ENCODE assay signal across 17 cellular contexts in genomic region chr18:61388010-61388409, GRCh38. TPM values are rescaled to one million over a fixed set of nuclear protein-coding genes. Genes with fewer than 3 reads are reported as not detected.
DNase-seq lines count a peak whose midpoint lies in the region; ATAC-seq and TF ChIP-seq lines count a peak whose summit lies in the region.
"Had no signal": no experiment of that assay in that cellular context is flagged by ENCODE, and none has a peak within 500 bp of the region (broad histone marks: within the 10 kb centered on the region; RNA-seq: fewer than 3 reads in every experiment).

No MANE protein-coding gene starts in this region.

- peak; percentile 37 for ATAC-seq in omental fat pad (ENCODE audit: low FRiP score)

- H3K9ac ChIP-seq in SK-N-SH = no peak overlapping the region

- CTCF ChIA-PET in SK-N-SH (lab: Yijun Ruan, JAX) = no interaction called here

- in situ Hi-C loops in HAP-1 (cut with MboI; ENCODE audit: low sequenced_read_pairs) = no loop called here

- peak in 1 of 2 experiments; percentile 68; a peak in 2 of 4 replicates for TF ChIP-seq EP300 in SK-N-SH (IDR thresholded peaks at IDR 0.05; ENCODE audit: borderline replicate concordance in 1 of 2, low read depth in 1 of 2, low read length in 1 of 2)

- peak; percentile 5 for DNase-seq in AG08396 (ENCODE audit: low spot score)
- no peak for DNase-seq in SK-N-SH
- DNase-seq in fibroblast of gingiva (ENCODE audit: low read depth) = peak; percentile 6
- no peak for DNase-seq in omental fat pad (ENCODE audit: low spot score)
- no peak for DNase-seq in NCI-H1436 (lab: John Stamatoyannopoulos, UW)
- DNase-seq in NCI-H345 (lab: John Stamatoyannopoulos, UW) = no peak
- DNase-seq in HAP-1 (ENCODE audit: low spot score in 2 of 2) = no peak
- no peak for DNase-seq in NCI-H748 (lab: John Stamatoyannopoulos, UW; ENCODE audit: unreplicated experiment)
- DNase-seq: 8988T, DMS53, GOT3, HFFc6, NCI-H1048, NCI-H1694 treated with DMSO at 0.1 percent for 48 hours, NCI-H446 treated with DMSO at 0.1 percent for 48 hours, NCI-H82 had no signal

- H3K4me1 ChIP-seq in SK-N-SH (ENCODE audit: control insufficient read depth in 1 of 2, insufficient read depth in 2 of 2, low read depth in 1 of 2, low read length in 1 of 2) = peaks cover 0 to 6% of the 10 kb centered on the region in 2 experiments; a peak in 1 of 4 replicates
- no peaks in the 10 kb centered on the region for H3K4me1 ChIP-seq in HAP-1

- H3K36me3 ChIP-seq in SK-N-SH (replicated peaks in 1 of 2; ENCODE audit: control insufficient read depth in 1 of 2, insufficient read depth in 2 of 2, low read length in 1 of 2) = no peaks in the 10 kb centered on the region
- no peaks in the 10 kb centered on the region for H3K36me3 ChIP-seq in HAP-1 (replicated peaks)

- peak overlapping the region; percentile 34; the same call in 1 of the 2 replicates for H3K4me2 ChIP-seq in SK-N-SH

- no peak overlapping the region for H3K4me3 ChIP-seq in SK-N-SH (ENCODE audit: low read depth in 2 of 2, low read length in 1 of 2)
- no peak overlapping the region for H3K4me3 ChIP-seq in HAP-1

- no peaks in the 10 kb centered on the region for H3K79me2 ChIP-seq in SK-N-SH (ENCODE audit: insufficient read depth)

- TF ChIP-seq CTCF in SK-N-SH (IDR thresholded peaks at IDR 0.05) (no peak), omental fat pad (IDR thresholded peaks at IDR 0.05) (no peak)

- H3F3A ChIP-seq in SK-N-SH (replicated peaks; ENCODE audit: insufficient read depth) = peaks cover 6% of the 10 kb centered on the region

- H2AFZ ChIP-seq in SK-N-SH (ENCODE audit: low read depth) = peak overlapping the region; percentile 65; the same call in 1 of the 2 replicates

- H3K27me3 ChIP-seq in SK-N-SH (ENCODE audit: insufficient read depth) (no peaks in the 10 kb centered on the region), HAP-1 (ENCODE audit: low read depth) (no peaks in the 10 kb centered on the region)

- 40% methylated on average over 2 of the region's 2 CpGs for WGBS in SK-N-SH (ENCODE audit: low lambda C conversion rate)

- H3K9me3 ChIP-seq in SK-N-SH = no peaks in the 10 kb centered on the region
- no peaks in the 10 kb centered on the region for H3K9me3 ChIP-seq in HAP-1

- TF ChIP-seq RAD21 in SK-N-SH (IDR thresholded peaks at IDR 0.05; ENCODE audit: low read length) = no peak

- POLR2A ChIA-PET in SK-N-SH (lab: Yijun Ruan, JAX) = no interaction called here

- peak overlapping the region in 1 of 2 experiments; percentile 52; a peak in 2 of 4 replicates for H3K27ac ChIP-seq in SK-N-SH (ENCODE audit: low read depth in 2 of 2, low read length in 1 of 2)
- H3K27ac ChIP-seq: C4-2B had no signal

- H4K20me1 ChIP-seq in SK-N-SH (ENCODE audit: insufficient read depth) = no peaks in the 10 kb centered on the region

- H3K9me2 ChIP-seq in SK-N-SH = no peaks in the 10 kb centered on the region

TF ChIP-seq in SK-N-SH, 30 proteins besides CTCF, POLR2A, EP300 and RAD21 (continues in another document):
- TF ChIP-seq YY1 (IDR thresholded peaks at IDR 0.05; ENCODE audit: low read depth) (no peak), SMC3 (IDR thresholded peaks at IDR 0.05; ENCODE audit: low read depth, low read length) (no peak), RCOR1 (IDR thresholded peaks at IDR 0.05; ENCODE audit: low read length) (no peak), FOXJ3 (CRISPR knock-in tag; IDR thresholded peaks at IDR 0.05) (no peak), SIN3A (IDR thresholded peaks at IDR 0.05; ENCODE audit: borderline replicate concordance, low read depth, low read length) (no peak), GABPA (IDR thresholded peaks at IDR 0.05; ENCODE audit: low read depth) (no peak), CHD2 (IDR thresholded peaks at IDR 0.05; ENCODE audit: low read length, partially characterized antibody) (no peak), FOSL2 (IDR thresholded peaks at IDR 0.05; ENCODE audit: borderline replicate concordance, low read depth) (peak; percentile 44; the same call in 1 of the 2 replicates), MAX (IDR thresholded peaks at IDR 0.05; ENCODE audit: low read depth) (no peak), RFX5 (IDR thresholded peaks at IDR 0.05; ENCODE audit: low read length) (no peak), TEAD4 (IDR thresholded peaks at IDR 0.05; ENCODE audit: borderline replicate concordance, insufficient read depth) (no peak), REST (IDR thresholded peaks at IDR 0.05; ENCODE audit: low read depth, low read length) (no peak), MEF2A (IDR thresholded peaks at IDR 0.05; ENCODE audit: borderline replicate concordance, low read depth) (no peak), NFIC (IDR thresholded peaks at IDR 0.05; ENCODE audit: borderline replicate concordance) (peak; percentile 75), ZBTB33 (IDR thresholded peaks at IDR 0.05; ENCODE audit: borderline replicate concordance, low read depth) (no peak), TCF12 (IDR thresholded peaks at IDR 0.05) (peak; percentile 76), MXI1 (IDR thresholded peaks at IDR 0.05; ENCODE audit: low read depth, low read length) (no peak), ELF1 (IDR thresholded peaks at IDR 0.05) (no peak), RXRA (IDR thresholded peaks at IDR 0.05; ENCODE audit: borderline replicate concordance, low read depth) (no peak; the same call in 1 of the 2 replicates), JUND (IDR thresholded peaks at IDR 0.05) (peak; percentile 60), POLR2AphosphoS5 (IDR thresholded peaks at IDR 0.05; ENCODE audit: low read depth, low read length) (no peak), TAF1 (IDR thresholded peaks at IDR 0.05; ENCODE audit: borderline replicate concordance, low read depth, low read length) (no peak), USF2 (IDR thresholded peaks at IDR 0.05; ENCODE audit: borderline replicate concordance, low read depth, low read length) (no peak), NRF1 (IDR thresholded peaks at IDR 0.05; ENCODE audit: low read depth, low read length) (no peak)

RNA-seq across cellular contexts. Expression of gene CDH20, which starts 54.8 kb away (rescaled TPM):
- polyA plus RNA-seq in SK-N-SH (2012; rRNA removed) = 1.1 TPM in 2 replicates
- polyA plus RNA-seq in SK-N-SH (2012; cell fraction: cytosol; rRNA removed) = 1.1 and 1.3 TPM in 2 replicates
- 1.2 TPM in 2 replicates for polyA plus RNA-seq in SK-N-SH (2012; cell fraction: nucleus; rRNA removed)
- total RNA-seq in omental fat pad = 1 to 10 TPM in 3 of 4 donors, under 1 TPM in 1; 0.63 to 7.1 (median 2.4) TPM
- total RNA-seq: HFFc6 had no signal

Comparison
In these comparisons a context has a peak if more than half of its experiments do, and no peak if none do; other contexts are left out.
1. DNase-seq: peak in AG08396 (single experiment) and fibroblast of gingiva (single experiment); none in SK-N-SH (single experiment), omental fat pad (single experiment), NCI-H1436 (single experiment), NCI-H345 (single experiment), HAP-1 (0 of 2) and NCI-H748 (single experiment).